Comparison of ENCODE assay signal across 8 cellular contexts in the genomic region with DNA sequence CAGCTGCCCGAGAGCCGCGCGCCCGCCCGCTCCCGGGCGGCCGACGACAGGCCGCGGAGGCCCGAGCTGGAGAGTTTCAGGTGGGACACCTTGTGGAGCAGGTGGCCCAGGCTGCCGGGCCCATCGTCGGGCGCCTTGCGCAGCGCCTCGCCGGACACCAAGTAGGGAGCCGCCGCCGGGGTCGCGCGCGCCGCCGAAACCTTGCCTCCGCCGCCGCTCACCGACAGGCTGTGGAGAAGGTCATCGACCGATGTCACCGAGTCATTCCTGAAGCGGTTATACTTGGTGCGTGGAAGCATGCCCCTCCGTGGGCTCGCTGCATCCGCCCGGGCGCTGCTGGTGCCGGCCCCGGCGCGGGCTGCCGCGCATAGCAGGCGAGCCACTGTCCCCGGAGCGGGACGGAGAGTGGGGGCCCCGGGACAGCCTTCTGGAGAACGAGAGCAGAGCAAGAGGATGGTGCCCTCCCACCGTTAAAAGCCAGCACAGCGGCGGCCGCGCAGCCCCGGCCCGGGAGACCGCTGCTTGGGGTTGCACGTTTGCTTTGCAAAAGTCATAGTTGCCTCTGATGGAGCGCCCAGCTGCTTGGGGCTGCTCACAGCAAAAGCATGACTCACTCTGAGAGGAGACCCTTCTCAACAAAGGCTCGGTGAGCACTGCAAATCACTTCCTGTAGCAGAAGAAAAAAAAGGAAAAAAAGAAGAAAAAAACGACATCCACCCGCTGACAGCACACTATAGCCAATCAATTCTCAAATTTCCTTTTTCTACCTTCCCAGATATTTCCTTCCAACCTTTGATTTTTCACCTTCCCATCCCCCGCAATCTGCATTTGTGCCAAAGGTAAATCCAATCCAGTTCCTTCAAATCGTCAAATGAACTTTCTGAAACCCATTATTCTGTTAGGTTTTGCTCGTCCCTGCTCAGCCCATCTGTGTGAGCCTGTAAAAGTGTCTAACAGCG. TPM values are rescaled to one million over a fixed set of nuclear protein-coding genes. Genes with fewer than 3 reads are reported as not detected.
DNase-seq lines count a peak whose midpoint lies in the region; ATAC-seq, FAIRE-seq and TF ChIP-seq lines count a peak whose summit lies in the region.

A gene with protein sequence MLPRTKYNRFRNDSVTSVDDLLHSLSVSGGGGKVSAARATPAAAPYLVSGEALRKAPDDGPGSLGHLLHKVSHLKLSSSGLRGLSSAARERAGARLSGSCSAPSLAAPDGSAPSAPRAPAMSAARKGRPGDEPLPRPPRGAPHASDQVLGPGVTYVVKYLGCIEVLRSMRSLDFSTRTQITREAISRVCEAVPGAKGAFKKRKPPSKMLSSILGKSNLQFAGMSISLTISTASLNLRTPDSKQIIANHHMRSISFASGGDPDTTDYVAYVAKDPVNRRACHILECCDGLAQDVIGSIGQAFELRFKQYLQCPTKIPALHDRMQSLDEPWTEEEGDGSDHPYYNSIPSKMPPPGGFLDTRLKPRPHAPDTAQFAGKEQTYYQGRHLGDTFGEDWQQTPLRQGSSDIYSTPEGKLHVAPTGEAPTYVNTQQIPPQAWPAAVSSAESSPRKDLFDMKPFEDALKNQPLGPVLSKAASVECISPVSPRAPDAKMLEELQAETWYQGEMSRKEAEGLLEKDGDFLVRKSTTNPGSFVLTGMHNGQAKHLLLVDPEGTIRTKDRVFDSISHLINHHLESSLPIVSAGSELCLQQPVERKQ (minus strand): TSS at position 657 of the 959 bp plus-strand sequence. CDS start 358 bp downstream, at position 299.

- H3K4me3 ChIP-seq in GM12878 (no peak within 1 kb of the TSS), HepG2 (replicated peaks in 1 of 3; ENCODE audit: insufficient read depth in 1 of 3, low read depth in 2 of 3, low read length in 3 of 3) (peak within 1 kb of the TSS; percentile 47 to 64 (median 51)), testis (peak within 1 kb of the TSS; percentile 4 to 32)

- intact Hi-C loops in GM12878 (cut with micrococcal nuclease; ENCODE audit: unreplicated experiment) (no loop called here), HepG2 (cut with micrococcal nuclease; ENCODE audit: unreplicated experiment) (no loop called here), testis (cut with DNase I; ENCODE audit: low total_unique reads) (no loop called here)

- H3K9me3 Mint-ChIP-seq in activated T-cell treated with anti-CD3 and anti-CD28 coated beads, Interleukin-2, amount 50 U/mL, for 4 hours, result no peaks in the 10 kb centered on the region
- H3K9me3 Mint-ChIP-seq in effector memory CD8-positive, alpha-beta T cell, result no peaks in the 10 kb centered on the region

- CTCF ChIA-PET in GM12878 (lab: Yijun Ruan, JAX), result no interaction called here
- CTCF ChIA-PET in HepG2 (lab: Yijun Ruan, JAX; ENCODE audit: low intra/inter-chr PET ratio, low total read pairs), result no interaction called here

- ATAC-seq in activated T-cell treated with anti-CD3 and anti-CD28 coated beads, Interleukin-2, amount 50 U/mL, for 4 hours, result peak in 1 of 2 donors; percentile 21
- ATAC-seq in GM12878, result no peak
- ATAC-seq in HepG2, result no peak
- no peak for ATAC-seq in effector memory CD8-positive, alpha-beta T cell (replicated peaks)

- H3K27me3 ChIP-seq in GM12878 (replicated peaks in 1 of 2; ENCODE audit: control insufficient read depth in 2 of 2, insufficient read depth in 2 of 2, low read length in 1 of 2), result peaks cover 5 to 24% of the 10 kb centered on the region in 2 experiments
- peaks cover 5 to 37% of the 10 kb centered on the region in 2 experiments; a peak in 4 of 5 replicates for H3K27me3 ChIP-seq in HepG2 (ENCODE audit: control insufficient read depth in 1 of 2, insufficient read depth in 2 of 2, low read length in 2 of 2)
- no peaks in the 10 kb centered on the region for H3K27me3 ChIP-seq in testis

- no peak for TF ChIP-seq CTCF in GM12878 (IDR thresholded peaks at IDR 0.05 in 2 of 3, conservative IDR thresholded peaks at IDR 0.05 in 1 of 3; ENCODE audit: control insufficient read depth in 2 of 3, extremely low read depth in 1 of 3, insufficient read depth in 1 of 3, low read depth in 3 of 3, low read length in 3 of 3)
- no peak for TF ChIP-seq CTCF in HepG2 (CRISPR knock-in tag; IDR thresholded peaks at IDR 0.05)
- no peak for TF ChIP-seq CTCF in testis (IDR thresholded peaks at IDR 0.05)

- TF ChIP-seq RAD21 in GM12878 (IDR thresholded peaks at IDR 0.05; ENCODE audit: insufficient read depth, low read depth, low read length) (no peak), HepG2 (CRISPR knock-in tag; IDR thresholded peaks at IDR 0.05) (no peak)

- H3K4me1 ChIP-seq in GM12878 (ENCODE audit: control insufficient read depth, insufficient read depth, low read length) (no peaks in the 10 kb centered on the region), HepG2 (ENCODE audit: insufficient read depth, low read length) (peaks cover 26% of the 10 kb centered on the region), testis (peaks cover 4% of the 10 kb centered on the region)

- TF ChIP-seq EP300 in GM12878 (IDR thresholded peaks at IDR 0.05; ENCODE audit: borderline replicate concordance in 1 of 2, control insufficient read depth in 1 of 2, low read depth in 2 of 2, low read length in 2 of 2), result no peak
- no peak for TF ChIP-seq EP300 in HepG2 (IDR thresholded peaks at IDR 0.05; ENCODE audit: low read depth in 2 of 2, low read length in 2 of 2)
- TF ChIP-seq EP300 in HepG2 (CRISPR knock-in tag; IDR thresholded peaks at IDR 0.05; ENCODE audit: borderline replicate concordance), result no peak

- no peak within 1 kb of the TSS for H3K27ac Mint-ChIP-seq in effector memory CD8-positive, alpha-beta T cell

- in situ Hi-C loops in GM12878 (cut with MboI), result no loop called here
- in situ Hi-C loops in HepG2 (cut with HindIII; ENCODE audit: extremely low pct_ligation_motif_present, low pct_unique_long_range_greater_than_20kb), result no loop called here

- no peak for DNase-seq in activated T-cell treated with anti-CD3 and anti-CD28 coated beads, Interleukin-2, amount 50 U/mL, for 4 hours
- DNase-seq in activated T-cell treated with anti-CD3 and anti-CD28 coated beads for 4 hours (no peak), GM12878 (ENCODE audit: low read depth, low spot score) (no peak), HepG2 (ENCODE audit: low spot score) (no peak), testis (no peak), NCI-H1436 (lab: John Stamatoyannopoulos, UW) (no peak)
- no peak for DNase-seq in activated effector memory CD4-positive, alpha-beta T cell treated with anti-CD3 and anti-CD28 coated beads, Interleukin-2, amount 50 U/mL, for 16 hours
- DNase-seq in effector memory CD8-positive, alpha-beta T cell, result no peak

- peak within 1 kb of the TSS; percentile 52 for H3K4me3 Mint-ChIP-seq in activated T-cell treated with anti-CD3 and anti-CD28 coated beads, Interleukin-2, amount 50 U/mL, for 4 hours
- H3K4me3 Mint-ChIP-seq in effector memory CD8-positive, alpha-beta T cell, result no peak within 1 kb of the TSS

- no TSS peak for BruUV-seq in GM12878 (replicated peaks; lab: Mats Ljungman, UMichigan)
- no TSS peak for BruUV-seq in HepG2 (replicated peaks; lab: Mats Ljungman, UMichigan)

- H3K4me2 ChIP-seq in GM12878 (ENCODE audit: control insufficient read depth, insufficient read depth) (0 out of 2 replicates have a peak within 1 kb of the TSS, but pooled peaks have one; percentile 25), HepG2 (ENCODE audit: low read depth, low read length) (peak within 1 kb of the TSS; percentile 89)

- no peak for FAIRE-seq in GM12878 (lab: Jason Lieb, UNC)
- no peak for FAIRE-seq in HepG2 (lab: Jason Lieb, UNC)

- H2AFZ ChIP-seq in GM12878 (ENCODE audit: control insufficient read depth, low read depth, low read length) (no peak within 1 kb of the TSS), HepG2 (ENCODE audit: low read length) (no peak within 1 kb of the TSS)

- H3K27me3 Mint-ChIP-seq in activated T-cell treated with anti-CD3 and anti-CD28 coated beads, Interleukin-2, amount 50 U/mL, for 4 hours (ENCODE audit: low read depth), result peaks cover 65% of the 10 kb centered on the region
- H3K27me3 Mint-ChIP-seq in effector memory CD8-positive, alpha-beta T cell, result peaks cover 58 to 79% of the 10 kb centered on the region in 2 donors

- H3K9ac ChIP-seq in GM12878 (ENCODE audit: control insufficient read depth, insufficient read depth, low read length) (no peak within 1 kb of the TSS), HepG2 (ENCODE audit: insufficient read depth, low read depth, low read length) (peak within 1 kb of the TSS; percentile 61)

- H3K27ac ChIP-seq in GM12878 (ENCODE audit: control insufficient read depth, insufficient read depth), result no peak within 1 kb of the TSS
- peak within 1 kb of the TSS; percentile 66 for H3K27ac ChIP-seq in HepG2 (ENCODE audit: extremely low read length, insufficient read depth, low read length)
- no peak within 1 kb of the TSS for H3K27ac ChIP-seq in testis

- TF ChIP-seq POLR2A in GM12878 (IDR thresholded peaks at IDR 0.05; ENCODE audit: low read depth, low read length) (no peak), HepG2 (IDR thresholded peaks at IDR 0.05; ENCODE audit: insufficient read depth in 1 of 2, low read depth in 2 of 2, low read length in 2 of 2) (no peak), testis (IDR thresholded peaks at IDR 0.05) (no peak)

- H3K79me2 ChIP-seq in GM12878 (ENCODE audit: control insufficient read depth, insufficient read depth, low read length) (no peaks in the 10 kb centered on the region), HepG2 (ENCODE audit: insufficient read depth, low read length) (no peaks in the 10 kb centered on the region)

- no peaks in the 10 kb centered on the region for H3K36me3 ChIP-seq in GM12878 (ENCODE audit: control insufficient read depth in 2 of 2, insufficient read depth in 2 of 2, low read length in 1 of 2)
- H3K36me3 ChIP-seq in HepG2 (replicated peaks in 1 of 2; ENCODE audit: control insufficient read depth in 1 of 2, insufficient read depth in 2 of 2, low read length in 2 of 2), result no peaks in the 10 kb centered on the region
- H3K36me3 ChIP-seq in testis (ENCODE audit: low read depth, missing control alignments), result no peaks in the 10 kb centered on the region

- H3K4me1 Mint-ChIP-seq in activated T-cell treated with anti-CD3 and anti-CD28 coated beads, Interleukin-2, amount 50 U/mL, for 4 hours (ENCODE audit: low read depth), result peaks cover 16% of the 10 kb centered on the region
- H3K4me1 Mint-ChIP-seq in effector memory CD8-positive, alpha-beta T cell (ENCODE audit: low read depth in 2 of 2), result peaks cover 7% of the 10 kb centered on the region in 2 donors

- H4K20me1 ChIP-seq in GM12878 (ENCODE audit: control insufficient read depth, insufficient read depth) (no peaks in the 10 kb centered on the region), HepG2 (ENCODE audit: insufficient read depth, low read length) (no peaks in the 10 kb centered on the region)

- RAD21 ChIA-PET in GM12878 (lab: Charles Lee; ENCODE audit: unreplicated experiment), result no interaction called here

- SMC1A ChIA-PET in GM12878 (lab: Charles Lee; ENCODE audit: uncharacterized antibody, unreplicated experiment), result no interaction called here

- H3K9me3 ChIP-seq in GM12878 (replicated peaks; ENCODE audit: control insufficient read depth, insufficient read depth, low read length), result no peaks in the 10 kb centered on the region; the same call in 2 of the 3 replicates
- no peaks in the 10 kb centered on the region for H3K9me3 ChIP-seq in HepG2 (ENCODE audit: low read length)
- H3K9me3 ChIP-seq in testis, result no peaks in the 10 kb centered on the region

- POLR2A ChIA-PET in GM12878 (lab: Charles Lee) (no interaction called here), HepG2 (lab: Yijun Ruan, JAX) (no interaction called here)

- H3K36me3 Mint-ChIP-seq in activated T-cell treated with anti-CD3 and anti-CD28 coated beads, Interleukin-2, amount 50 U/mL, for 4 hours (ENCODE audit: insufficient read depth), result peaks cover 2% of the 10 kb centered on the region
- no peaks in the 10 kb centered on the region for H3K36me3 Mint-ChIP-seq in effector memory CD8-positive, alpha-beta T cell (ENCODE audit: insufficient read depth)

- WGBS in GM12878 (ENCODE audit: insufficient coverage, insufficient replicate concordance, low lambda C conversion rate, missing lambda C conversion rate), result 60% methylated on average over 54 of the region's 73 CpGs
- 37% methylated on average over 16 of the region's 73 CpGs for WGBS in HepG2 (ENCODE audit: low lambda C conversion rate)
- 14 to 49% methylated on average over 10 to 44 of the region's 73 CpGs for WGBS in testis, 2 donors

RNA-seq across cellular contexts. Expression of the gene that starts here (rescaled TPM):
- under 1 TPM; 0.03 TPM for total RNA-seq in activated T-cell treated with anti-CD3 and anti-CD28 coated beads, Interleukin-2, amount 50 U/mL, for 4 hours
- total RNA-seq in GM12878 (2013; cell fraction: nucleolus; rRNA removed), result 0.10 TPM in 1 of 2 replicates, not detected in the other
- total RNA-seq in GM12878 (2014; rRNA removed) (0.06 TPM in 1 of 2 replicates, not detected in the other), GM12878 (2014; rRNA removed; fragmentation: Illumina TruSeq; extraction: Trizol) (not detected in 2 replicates), GM12878 (2021) (0.03 TPM in 1 of 2 replicates, not detected in the other), HepG2 (2016; rRNA removed; fragmentation: Illumina TruSeq; extraction: Trizol) (0.89 and 1.1 TPM in 2 replicates), testis (under 1 TPM; 0.37 to 0.87 TPM)
- polyA plus RNA-seq in GM12878 (2011; ENCODE audit: low read depth), result not detected
- polyA plus RNA-seq in GM12878 (2011; rRNA removed) (0.01 TPM in 1 of 2 replicates, not detected in the other), GM12878 (2014; fragmentation: Illumina TruSeq; extraction: Trizol) (0.03 TPM in 1 of 2 replicates, not detected in the other), GM12878 (2014; fragmentation: Nextera tagmentation; extraction: Ambion mirVana) (not detected), GM12878 (2014; rRNA removed) (0.03 TPM in 1 of 2 replicates, not detected in the other), GM12878 (2016; fragmentation: Nextera tagmentation; extraction: Ambion mirVana) (not detected), HepG2 (2011; rRNA removed) (0.09 and 0.12 TPM in 2 replicates), testis (ENCODE audit: insufficient read depth, low read depth, low replicate concordance) (0.82 TPM)
- polyA plus RNA-seq in GM12878 (2011; cell fraction: cytosol; rRNA removed), result not detected in 2 replicates
- polyA plus RNA-seq in GM12878 (2011; cell fraction: nucleus; rRNA removed), result 0.03 and 0.10 TPM in 2 replicates
- 0.01 TPM in 2 replicates for polyA plus RNA-seq in GM12878 (2012)
- polyA minus RNA-seq in GM12878 (2011; rRNA and poly(A)+ RNA removed), result 0.05 TPM in 1 of 2 replicates, not detected in the other
- not detected in 2 replicates for polyA minus RNA-seq in GM12878 (2011; cell fraction: cytosol; rRNA and poly(A)+ RNA removed)
- polyA minus RNA-seq in GM12878 (2011; cell fraction: nucleus; rRNA and poly(A)+ RNA removed), result not detected in 2 replicates
- 0.26 and 0.71 TPM in 2 replicates for total RNA-seq in HepG2 (2016; cell fraction: cytosol; rRNA removed; fragmentation: Illumina TruSeq; extraction: Trizol; ENCODE audit: low read depth)
- total RNA-seq in HepG2 (2016; cell fraction: insoluble cytoplasmic fraction; rRNA removed; fragmentation: Illumina TruSeq; extraction: Trizol), result 0.97 and 1.2 TPM in 2 replicates
- total RNA-seq in HepG2 (2016; cell fraction: membrane; rRNA removed; fragmentation: Illumina TruSeq; extraction: Trizol), result 0.38 and 0.49 TPM in 2 replicates
- total RNA-seq in HepG2 (2016; cell fraction: nucleus; rRNA removed; fragmentation: Illumina TruSeq; extraction: Trizol), result 0.69 and 1.0 TPM in 2 replicates
- polyA plus RNA-seq in HepG2 (2011; cell fraction: cytosol; rRNA removed), result 0.07 and 0.10 TPM in 2 replicates
- 0.39 and 0.42 TPM in 2 replicates for polyA plus RNA-seq in HepG2 (2011; cell fraction: nucleus; rRNA removed)
- polyA plus RNA-seq in HepG2 (2012), result 0.04 and 0.20 TPM in 2 replicates
- 0.06 and 0.20 TPM in 2 replicates for polyA plus RNA-seq in HepG2 (2016; cell fraction: cytosol; fragmentation: Illumina TruSeq; extraction: Trizol; ENCODE audit: low read depth)
- 0.45 and 0.52 TPM in 2 replicates for polyA plus RNA-seq in HepG2 (2016; cell fraction: insoluble cytoplasmic fraction; fragmentation: Illumina TruSeq; extraction: Trizol; ENCODE audit: low read depth)
- 0.11 and 0.20 TPM in 2 replicates for polyA plus RNA-seq in HepG2 (2016; cell fraction: membrane; fragmentation: Illumina TruSeq; extraction: Trizol; ENCODE audit: low read depth)
- 1.3 and 1.7 TPM in 2 replicates for polyA plus RNA-seq in HepG2 (2016; cell fraction: nucleus; fragmentation: Illumina TruSeq; extraction: Trizol; ENCODE audit: insufficient read depth, low read depth)
- polyA minus RNA-seq in HepG2 (2011; rRNA and poly(A)+ RNA removed; ENCODE audit: low replicate concordance), result 0.36 and 1.1 TPM in 2 replicates
- polyA minus RNA-seq in HepG2 (2011; cell fraction: cytosol; rRNA and poly(A)+ RNA removed), result 0.09 and 0.20 TPM in 2 replicates
- polyA minus RNA-seq in HepG2 (2011; cell fraction: nucleus; rRNA and poly(A)+ RNA removed), result 0.25 and 0.26 TPM in 2 replicates
